ENCODE assay signal across 8 cellular contexts in genomic region chr15:28096720-28097431, GRCh38. TPM values are rescaled to one million over a fixed set of nuclear protein-coding genes. Genes with fewer than 3 reads are reported as not detected.
DNase-seq lines count a peak whose midpoint lies in the region; ATAC-seq and TF ChIP-seq lines count a peak whose summit lies in the region.

No MANE protein-coding gene starts in this region.

- in situ Hi-C loops in GM13976 (cut with MboI; ENCODE audit: low sequenced_read_pairs, unreplicated experiment) = no loop called here

- H3K4me1 ChIP-seq in heart left ventricle = peaks cover 0 to 44% (median 31%) of the 10 kb centered on the region in 12 donors
- H3K4me1 ChIP-seq in psoas muscle = peaks cover 12% of the 10 kb centered on the region

- no peak for TF ChIP-seq POLR2A in heart left ventricle (IDR thresholded peaks at IDR 0.05)

- DNase-seq in EL = peak; percentile 19
- DNase-seq in heart left ventricle = peak in 1 of 5 donors; percentile 36
- DNase-seq in psoas muscle = no peak
- no peak for DNase-seq in GM13976 (ENCODE audit: low spot score)
- DNase-seq in NAMALWA (ENCODE audit: low spot score) = no peak
- no peak for DNase-seq in GF-D8 (lab: John Stamatoyannopoulos, UW)

- peak overlapping the region; percentile 79 for H2AFZ ChIP-seq in SU-DHL-6 (ENCODE audit: low read depth, low read length, severe bottlenecking)

- no peak for TF ChIP-seq CTCF in SU-DHL-6 (IDR thresholded peaks at IDR 0.05; ENCODE audit: insufficient read depth, low read length, poor library complexity, severe bottlenecking)
- peak in 2 of 12 donors; percentile 24 to 25 for TF ChIP-seq CTCF in heart left ventricle (IDR thresholded peaks at IDR 0.05)
- TF ChIP-seq CTCF in psoas muscle (IDR thresholded peaks at IDR 0.05) = no peak
- TF ChIP-seq CTCF in GM13976 (IDR thresholded peaks at IDR 0.05; ENCODE audit: borderline replicate concordance, control extremely low read depth, extremely low read depth, insufficient read depth, missing control alignments) = no peak

- 0 out of 2 replicates have a peak overlapping the region, but pooled peaks have one; percentile 17 for H3K9ac ChIP-seq in SU-DHL-6 (ENCODE audit: low read length)

- H3K4me3 ChIP-seq in SU-DHL-6 (ENCODE audit: insufficient read depth, low read length, poor library complexity, severe bottlenecking) = peak overlapping the region; percentile 53
- peak overlapping the region; percentile 35 to 61 (median 50) for H3K4me3 ChIP-seq in heart left ventricle
- H3K4me3 ChIP-seq in psoas muscle = peak overlapping the region; percentile 70

- H3K36me3 ChIP-seq in SU-DHL-6 (ENCODE audit: low read length) (no peaks in the 10 kb centered on the region), heart left ventricle (no peaks in the 10 kb centered on the region), psoas muscle (ENCODE audit: insufficient read depth in 1 of 2, low read depth in 1 of 2) (no peaks in the 10 kb centered on the region)

- H3K27ac ChIP-seq in SU-DHL-6 (ENCODE audit: low read depth, low read length) (no peak overlapping the region), heart left ventricle (peak overlapping the region in 7 of 12 donors; percentile 11 to 76 (median 33)), psoas muscle (peak overlapping the region; percentile 12)

- no peaks in the 10 kb centered on the region for H3F3A ChIP-seq in SU-DHL-6 (ENCODE audit: insufficient read depth)

- H4K20me1 ChIP-seq in SU-DHL-6 (ENCODE audit: low read depth, low read length) = no peaks in the 10 kb centered on the region

- H3K9me3 ChIP-seq in SU-DHL-6 (ENCODE audit: insufficient read depth, low read length) (no peaks in the 10 kb centered on the region), heart left ventricle (peaks cover 0 to 5% (median 0%) of the 10 kb centered on the region in 12 donors), psoas muscle (no peaks in the 10 kb centered on the region)

- ATAC-seq in heart left ventricle (peak in 2 of 4 donors; percentile 2 to 3), psoas muscle (no peak), GM21717 (IDR thresholded peaks at IDR 0.05; ENCODE audit: unreplicated experiment) (no peak)

- H3K27me3 ChIP-seq in SU-DHL-6 (ENCODE audit: low read length) (no peaks in the 10 kb centered on the region), heart left ventricle (peaks cover 0 to 82% (median 24%) of the 10 kb centered on the region in 9 donors), psoas muscle (ENCODE audit: insufficient read depth in 3 of 3, low read length in 2 of 3) (peaks cover 0 to 78% (median 13%) of the 10 kb centered on the region in 3 donors)

- no peaks in the 10 kb centered on the region for H3K79me2 ChIP-seq in SU-DHL-6 (ENCODE audit: insufficient read depth, low read length)

- peak overlapping the region; percentile 81 for H3K4me2 ChIP-seq in SU-DHL-6 (ENCODE audit: low read depth, low read length, poor library complexity, severe bottlenecking)

- WGBS in heart left ventricle, 4 donors = 2 to 7% (median 5%) methylated on average over 22 to 70 of the region's 70 CpGs
- 2 to 3% (median 3%) methylated on average over 64 to 70 of the region's 70 CpGs for WGBS in psoas muscle, 3 donors

- no peaks in the 10 kb centered on the region for H3K9me2 ChIP-seq in SU-DHL-6 (replicated peaks; ENCODE audit: insufficient read depth, low read length)

- intact Hi-C loops in heart left ventricle (cut with DNase I) (no loop called here), psoas muscle (cut with DNase I) (no loop called here)

RNA-seq across cellular contexts. Expression of gene OCA2, which starts 2.2 kb away (rescaled TPM):
- total RNA-seq in heart left ventricle = under 1 TPM in 2 of 9 donors, not detected in 7; 0.07 to 0.10 TPM
- polyA plus RNA-seq in heart left ventricle = under 1 TPM in 1 of 2 donors, not detected in 1; 0.04 TPM
- under 1 TPM in 3 of 4 donors, not detected in 1; 0.17 to 0.52 (median 0.17) TPM for total RNA-seq in psoas muscle
- under 1 TPM in 2 of 3 donors, not detected in 1; 0.03 to 0.04 TPM for polyA plus RNA-seq in psoas muscle
